In the genomic region with DNA sequence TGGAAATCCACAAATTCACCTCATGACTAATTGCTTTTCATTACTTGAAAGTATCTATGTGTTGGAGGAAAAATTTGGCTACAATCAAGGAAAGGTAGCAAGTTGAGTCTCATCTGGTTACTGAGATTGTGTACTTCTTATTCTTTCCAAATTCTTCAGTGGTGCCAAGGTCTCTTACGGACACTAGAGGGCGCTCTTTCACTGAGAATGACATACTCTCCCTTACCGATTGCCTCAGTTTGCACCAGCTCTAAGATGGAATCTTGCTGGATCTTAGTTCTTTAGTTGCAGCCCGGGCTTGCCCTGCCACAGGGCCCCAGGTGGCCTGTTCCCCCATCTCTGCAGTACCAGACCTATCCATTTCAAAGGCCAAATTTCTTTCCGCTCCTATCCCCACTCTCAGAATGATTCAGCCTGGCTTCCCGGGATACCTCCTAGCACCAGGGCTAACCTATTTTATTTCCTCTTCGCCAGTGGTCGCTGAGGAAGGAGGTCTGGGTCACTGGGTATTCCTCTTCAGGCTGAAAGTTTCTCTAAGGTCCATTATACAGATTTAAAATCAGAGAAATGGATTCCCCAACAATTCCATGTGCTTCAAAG, we compare ENCODE assay signal across 8 cellular contexts. TPM values are rescaled to one million over a fixed set of nuclear protein-coding genes. Genes with fewer than 3 reads are reported as not detected.
DNase-seq lines count a peak whose midpoint lies in the region; ATAC-seq and TF ChIP-seq lines count a peak whose summit lies in the region.

No MANE protein-coding gene starts in this region.

- H3K27me3 ChIP-seq in GM06990 (replicated peaks; ENCODE audit: control insufficient read depth, insufficient read depth, low read length): no peaks in the 10 kb centered on the region; the same call in 1 of the 2 replicates

- no peak overlapping the region for H3K27ac Mint-ChIP-seq in activated CD8-positive, alpha-beta T cell treated with anti-CD3 and anti-CD28 coated beads, Interleukin-2, amount 10 ng/mL, durations not matched to agents 7 days and 5 days

- no peaks in the 10 kb centered on the region for H3K36me3 Mint-ChIP-seq in activated CD8-positive, alpha-beta T cell treated with anti-CD3 and anti-CD28 coated beads, Interleukin-2, amount 10 ng/mL, durations not matched to agents 7 days and 5 days (ENCODE audit: low read depth)

- POLR2A ChIA-PET in activated CD8-positive, alpha-beta T cell treated with anti-CD3 and anti-CD28 coated beads, Interleukin-2, amount 10 ng/mL, durations not matched to agents 7 days and 5 days (lab: Charles Lee): no interaction called here

- H3K9me3 Mint-ChIP-seq in activated CD8-positive, alpha-beta T cell treated with anti-CD3 and anti-CD28 coated beads, Interleukin-2, amount 10 ng/mL, durations not matched to agents 7 days and 5 days (ENCODE audit: insufficient read depth): no peaks in the 10 kb centered on the region

- no peak overlapping the region for H3K4me3 ChIP-seq in GM06990 (replicated peaks; ENCODE audit: low read depth, low read length)
- no peak overlapping the region for H3K4me3 ChIP-seq in foreskin fibroblast (ENCODE audit: low read depth in 1 of 2, low read length in 2 of 2)

- ATAC-seq in HG02973 (IDR thresholded peaks at IDR 0.05; ENCODE audit: unreplicated experiment): peak; percentile 56
- peak; percentile 55 for ATAC-seq in activated CD8-positive, alpha-beta T cell treated with anti-CD3 and anti-CD28 coated beads, Interleukin-2, amount 10 ng/mL, durations not matched to agents 7 days and 5 days

- no peak overlapping the region for H3K4me3 Mint-ChIP-seq in activated CD8-positive, alpha-beta T cell treated with anti-CD3 and anti-CD28 coated beads, Interleukin-2, amount 10 ng/mL, durations not matched to agents 7 days and 5 days

- peaks cover 14% of the 10 kb centered on the region for H3K27me3 Mint-ChIP-seq in activated CD8-positive, alpha-beta T cell treated with anti-CD3 and anti-CD28 coated beads, Interleukin-2, amount 10 ng/mL, durations not matched to agents 7 days and 5 days (ENCODE audit: low read depth)

- peak; percentile 75 for TF ChIP-seq CTCF in GM06990 (IDR thresholded peaks at IDR 0.05; ENCODE audit: insufficient read depth, low read length, poor library complexity, severe bottlenecking)
- TF ChIP-seq CTCF in foreskin fibroblast (IDR thresholded peaks at IDR 0.05; ENCODE audit: low read depth, low read length): peak; percentile 51

- DNase-seq in AG08395 (ENCODE audit: low spot score) (peak; percentile 50), GM06990 (ENCODE audit: extremely low read depth, insufficient read length) (peak; percentile 24), NCI-H345 (lab: John Stamatoyannopoulos, UW) (peak; percentile 33), foreskin fibroblast (peak; percentile 14 to 61), pulmonary artery endothelial cell (ENCODE audit: low read depth, low spot score) (peak; percentile 32), NCI-H524 treated with DMSO at 0.1 percent for 48 hours (lab: John Stamatoyannopoulos, UW) (no peak)
- DNase-seq in activated CD8-positive, alpha-beta T cell treated with anti-CD3 and anti-CD28 coated beads, Interleukin-2, amount 10 ng/mL, durations not matched to agents 7 days and 5 days: peak; percentile 41

- CTCF ChIA-PET in activated CD8-positive, alpha-beta T cell treated with anti-CD3 and anti-CD28 coated beads, Interleukin-2, amount 10 ng/mL, durations not matched to agents 7 days and 5 days (lab: Charles Lee): interaction anchor here (1.4 to 4.0 kb wide), 3 partner anchors 209 to 529 kb away, joined by 4 to 14 read pairs (median 8); no protein-coding TSS in a partner anchor

- no peaks in the 10 kb centered on the region for H3K36me3 ChIP-seq in GM06990 (ENCODE audit: control insufficient read depth, insufficient read depth, low read length)

- no peaks in the 10 kb centered on the region for H3K4me1 Mint-ChIP-seq in activated CD8-positive, alpha-beta T cell treated with anti-CD3 and anti-CD28 coated beads, Interleukin-2, amount 10 ng/mL, durations not matched to agents 7 days and 5 days (ENCODE audit: low read depth)

RNA-seq across cellular contexts. Expression of gene GPR50, which starts 24.6 kb away (rescaled TPM):
- not detected for total RNA-seq in activated CD8-positive, alpha-beta T cell treated with anti-CD3 and anti-CD28 coated beads, Interleukin-2, amount 10 ng/mL, durations not matched to agents 7 days and 5 days
- not detected in 2 replicates for total RNA-seq in pulmonary artery endothelial cell
